ENCODE assay signal across 12 cellular contexts in genomic region chrX:130125090-130125489, GRCh38. TPM values are rescaled to one million over a fixed set of nuclear protein-coding genes. Genes with fewer than 3 reads are reported as not detected.
DNase-seq lines count a peak whose midpoint lies in the region; ATAC-seq and TF ChIP-seq lines count a peak whose summit lies in the region.
"Had no signal": no experiment of that assay in that cellular context is flagged by ENCODE, and none has a peak within 500 bp of the region (broad histone marks: within the 10 kb centered on the region; RNA-seq: fewer than 3 reads in every experiment).

No MANE protein-coding gene starts in this region.

- H3K4me2 ChIP-seq in hepatocyte: no peak overlapping the region

- no peak overlapping the region for H2AFZ ChIP-seq in hepatocyte

- H4K20me1 ChIP-seq in hepatocyte (ENCODE audit: insufficient read depth, poor library complexity, severe bottlenecking): no peaks in the 10 kb centered on the region

- H3K9me2 ChIP-seq in hepatocyte (replicated peaks; ENCODE audit: insufficient read depth): no peaks in the 10 kb centered on the region

- H3K4me3 Mint-ChIP-seq in effector memory CD8-positive, alpha-beta T cell: no peak overlapping the region
- H3K4me3 Mint-ChIP-seq: memory B cell had no signal

- peak overlapping the region; percentile 81 for H3K27ac ChIP-seq in hepatocyte
- H3K27ac ChIP-seq in skeletal muscle tissue (ENCODE audit: low read depth, low read length): peak overlapping the region; percentile 62

- H3K79me2 ChIP-seq in hepatocyte: no peaks in the 10 kb centered on the region

- H3K4me1 ChIP-seq in hepatocyte (ENCODE audit: insufficient read depth) (no peaks in the 10 kb centered on the region), skeletal muscle tissue (ENCODE audit: control insufficient read depth in 3 of 3, insufficient read depth in 3 of 3, low read length in 3 of 3) (peaks cover 13 to 20% (median 13%) of the 10 kb centered on the region in 3 donors)

- H3K27me3 Mint-ChIP-seq in effector memory CD8-positive, alpha-beta T cell: no peaks in the 10 kb centered on the region
- H3K27me3 Mint-ChIP-seq: memory B cell had no signal

- H3K27me3 ChIP-seq in hepatocyte (no peaks in the 10 kb centered on the region), skeletal muscle tissue (ENCODE audit: control insufficient read depth in 3 of 3, insufficient read depth in 3 of 3, low read length in 3 of 3) (peaks cover 0 to 4% (median 0%) of the 10 kb centered on the region in 3 donors)

- peak; percentile 35 for DNase-seq in EH (ENCODE audit: low read depth)
- peak; percentile 41 for DNase-seq in cerebellum (ENCODE audit: low spot score)
- DNase-seq in hepatocyte (ENCODE audit: low spot score): peak; percentile 51
- DNase-seq in GM10266 (ENCODE audit: extremely low spot score): no peak
- DNase-seq in effector memory CD8-positive, alpha-beta T cell: no peak
- DNase-seq: AML-193, GDM1, T-helper 9 cell had no signal

- H3K36me3 ChIP-seq in hepatocyte (replicated peaks; ENCODE audit: insufficient read depth, low read depth): no peaks in the 10 kb centered on the region
- peaks cover 10 to 17% (median 10%) of the 10 kb centered on the region in 3 donors for H3K36me3 ChIP-seq in skeletal muscle tissue (ENCODE audit: control insufficient read depth in 3 of 3, insufficient read depth in 3 of 3, low read length in 3 of 3)

- H3K9ac ChIP-seq in skeletal muscle tissue (ENCODE audit: low read depth in 1 of 3, low read length in 3 of 3): peak overlapping the region in 1 of 3 donors; percentile 20

- peaks cover 2 to 3% of the 10 kb centered on the region in 2 donors for H3K4me1 Mint-ChIP-seq in effector memory CD8-positive, alpha-beta T cell (ENCODE audit: low read depth in 2 of 2)

- WGBS in hepatocyte (ENCODE audit: low lambda C conversion rate, missing lambda C conversion rate): 54% methylated on average over 10 of the region's 10 CpGs

- no peaks in the 10 kb centered on the region for H3K9me3 ChIP-seq in hepatocyte (ENCODE audit: low read depth)
- no peaks in the 10 kb centered on the region for H3K9me3 ChIP-seq in skeletal muscle tissue (ENCODE audit: control insufficient read depth in 3 of 3, low read length in 3 of 3)

- no peak overlapping the region for H3K4me3 ChIP-seq in hepatocyte
- peak overlapping the region in 1 of 3 donors; percentile 7 for H3K4me3 ChIP-seq in skeletal muscle tissue (ENCODE audit: low read length in 3 of 3)

- H3K36me3 Mint-ChIP-seq in effector memory CD8-positive, alpha-beta T cell (ENCODE audit: insufficient read depth): peaks cover 9% of the 10 kb centered on the region

- H3K9me3 Mint-ChIP-seq in effector memory CD8-positive, alpha-beta T cell: no peaks in the 10 kb centered on the region
- H3K9me3 Mint-ChIP-seq: memory B cell had no signal

- no peak overlapping the region for H3K27ac Mint-ChIP-seq in effector memory CD8-positive, alpha-beta T cell
- H3K27ac Mint-ChIP-seq: memory B cell had no signal

- TF ChIP-seq CTCF in hepatocyte (IDR thresholded peaks at IDR 0.05; ENCODE audit: poor library complexity) (no peak), GM10266 (IDR thresholded peaks at IDR 0.05; ENCODE audit: control insufficient read depth, insufficient read depth, low read depth, missing control alignments) (no peak)

- ATAC-seq in GM18511 (IDR thresholded peaks at IDR 0.05; ENCODE audit: unreplicated experiment) (no peak), GM18858 (IDR thresholded peaks at IDR 0.05; ENCODE audit: unreplicated experiment) (no peak)
- ATAC-seq in effector memory CD8-positive, alpha-beta T cell (replicated peaks): no peak

RNA-seq across cellular contexts. Expression of gene ELF4, which starts 14.8 kb away (rescaled TPM):
- 0.54 TPM for total RNA-seq in cerebellum
- total RNA-seq in hepatocyte: 19.9 and 21.1 TPM in 2 replicates
- polyA plus RNA-seq in hepatocyte: 13.6 and 18.9 TPM in 2 replicates
- total RNA-seq in skeletal muscle tissue: 5.7 TPM

RNA-seq across cellular contexts. Expression of gene AIFM1, which starts 40.6 kb away (rescaled TPM):
- total RNA-seq in cerebellum (9.6 TPM), hepatocyte (54.9 and 60.0 TPM in 2 replicates), skeletal muscle tissue (19.3 TPM)
- 65.2 and 70.8 TPM in 2 replicates for polyA plus RNA-seq in hepatocyte

RNA-seq across cellular contexts. Expression of gene RAB33A, which starts 46.7 kb away (rescaled TPM):
- total RNA-seq in cerebellum (13.5 TPM), hepatocyte (2.8 and 3.0 TPM in 2 replicates), skeletal muscle tissue (1.6 TPM)
- polyA plus RNA-seq in hepatocyte: 7.7 and 11.2 TPM in 2 replicates

Comparison
In these comparisons a context has a peak if more than half of its experiments do, and no peak if none do; other contexts are left out.
1. DNase-seq: peak in EH (single experiment), cerebellum (single experiment) and hepatocyte (single experiment); none in GM10266 (single experiment) and effector memory CD8-positive, alpha-beta T cell (0 of 3).